ENCODE assay signal across 8 cellular contexts in the genomic region with DNA sequence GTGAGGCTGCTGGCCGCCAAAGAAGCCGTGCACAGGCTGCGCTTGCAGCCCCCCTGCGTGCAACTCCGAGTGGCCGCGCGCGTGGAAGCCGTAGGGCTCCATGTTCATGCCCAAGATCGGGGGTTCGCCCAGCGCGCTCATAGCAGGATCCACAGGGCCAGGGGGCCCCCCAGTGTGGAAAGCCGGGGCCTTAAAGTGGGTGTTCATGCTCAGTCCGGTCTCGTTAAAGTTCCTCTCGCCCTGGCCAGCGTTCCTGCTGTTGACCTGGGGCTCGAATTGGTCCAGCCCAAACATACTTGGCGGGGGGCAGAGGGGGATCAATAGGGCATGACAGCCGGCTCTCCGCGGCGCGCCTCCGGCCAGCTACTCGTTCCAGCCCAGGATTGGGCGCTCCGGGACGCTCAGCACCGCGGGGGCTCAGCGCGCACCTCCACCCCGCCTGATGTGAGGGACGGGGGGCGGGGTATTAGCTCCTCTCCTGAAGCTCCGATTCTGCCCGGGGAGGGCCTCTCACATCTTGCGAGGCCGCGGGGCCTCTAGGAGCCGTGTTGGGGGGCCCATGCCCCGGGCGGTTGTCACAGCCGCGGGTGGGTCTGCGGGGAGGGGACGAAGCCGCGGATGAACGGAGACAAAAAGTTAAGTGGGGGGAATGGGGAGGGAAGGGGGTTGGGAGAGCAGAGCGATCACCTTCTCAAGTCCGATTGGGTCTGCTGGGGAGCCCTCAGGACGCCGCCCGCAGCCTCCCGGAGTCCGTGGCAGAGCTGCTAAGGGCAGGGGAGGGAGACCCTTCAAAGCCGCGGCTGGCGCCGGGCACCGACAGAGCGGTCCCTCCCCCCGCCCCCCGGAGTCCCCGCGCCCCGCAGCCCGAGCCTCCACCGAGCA. TPM values are rescaled to one million over a fixed set of nuclear protein-coding genes. Genes with fewer than 3 reads are reported as not detected.
DNase-seq lines count a peak whose midpoint lies in the region; ATAC-seq and TF ChIP-seq lines count a peak whose summit lies in the region.

No MANE protein-coding gene starts in this region.

- H3K4me1 Mint-ChIP-seq in activated CD4-positive, alpha-beta T cell treated with anti-CD3 and anti-CD28 coated beads, Interleukin-2, amount 10 ng/mL, durations not matched to agents 7 days and 5 days = peaks cover 7% of the 10 kb centered on the region

- H3K4me3 Mint-ChIP-seq in activated CD4-positive, alpha-beta T cell treated with anti-CD3 and anti-CD28 coated beads, Interleukin-2, amount 10 ng/mL, durations not matched to agents 7 days and 5 days = peak overlapping the region; percentile 22

- peak overlapping the region in 2 of 3 donors; percentile 29 to 75 for H3K4me3 ChIP-seq in liver (ENCODE audit: low read depth in 1 of 3, low read length in 3 of 3)
- peak overlapping the region; percentile 51 to 69 (median 60) for H3K4me3 ChIP-seq in transverse colon

- WGBS in liver = 3% methylated on average over 73 of the region's 73 CpGs
- 6 to 10% methylated on average over 5 to 66 of the region's 73 CpGs for WGBS in transverse colon (ENCODE audit: low coverage in 1 of 2), 2 donors

- CTCF ChIA-PET in activated CD4-positive, alpha-beta T cell treated with anti-CD3 and anti-CD28 coated beads, Interleukin-2, amount 10 ng/mL, durations not matched to agents 7 days and 5 days (lab: Charles Lee) = interaction anchor here (0.6 to 1.2 kb wide), 2 partner anchors 18 to 1439 kb away, joined by 4 to 5 read pairs; no protein-coding TSS in a partner anchor

- peaks cover 21 to 51% (median 24%) of the 10 kb centered on the region in 4 donors for H3K4me1 ChIP-seq in liver (ENCODE audit: control insufficient read depth in 4 of 4, insufficient read depth in 4 of 4, low read length in 3 of 4)
- peaks cover 2 to 34% (median 20%) of the 10 kb centered on the region in 4 donors for H3K4me1 ChIP-seq in transverse colon

- no peak for TF ChIP-seq EP300 in transverse colon (IDR thresholded peaks at IDR 0.05; ENCODE audit: low read depth)

- POLR2A ChIA-PET in activated CD4-positive, alpha-beta T cell treated with anti-CD3 and anti-CD28 coated beads, Interleukin-2, amount 10 ng/mL, durations not matched to agents 7 days and 5 days (lab: Charles Lee) = no interaction called here

- intact Hi-C loops in transverse colon (cut with DNase I; ENCODE audit: low total_unique reads) = no loop called here

- no peak for DNase-seq in activated CD4-positive, alpha-beta T cell treated with anti-CD3 and anti-CD28 coated beads, Interleukin-2, amount 10 ng/mL, durations not matched to agents 7 days and 5 days
- no peak for DNase-seq in activated CD4-positive, alpha-beta T cell treated with anti-CD3 and anti-CD28 coated beads, Interleukin-2, amount 50 U/mL, for 48 hours
- DNase-seq in caudate nucleus (lab: John Stamatoyannopoulos, UW) (peak in 31 of 61 donors; percentile 28 to 83 (median 56)), transverse colon (no peak), OCI-M1 (lab: John Stamatoyannopoulos, UW) (no peak)
- DNase-seq in activated CD8-positive, alpha-beta memory T cell treated with anti-CD3 and anti-CD28 coated beads for 24 hours = no peak

- no peaks in the 10 kb centered on the region for H3K9me3 ChIP-seq in liver (ENCODE audit: control insufficient read depth in 4 of 4, low read length in 3 of 4)
- H3K9me3 ChIP-seq in transverse colon = no peaks in the 10 kb centered on the region

- TF ChIP-seq CTCF in liver (IDR thresholded peaks at IDR 0.05; ENCODE audit: low read depth, low read length, missing input control) = no peak
- no peak for TF ChIP-seq CTCF in transverse colon (IDR thresholded peaks at IDR 0.05)

- no peak for TF ChIP-seq RAD21 in liver (IDR thresholded peaks at IDR 0.05)

- no peak for ATAC-seq in GM21717 (IDR thresholded peaks at IDR 0.05; ENCODE audit: unreplicated experiment)

- no peaks in the 10 kb centered on the region for H3K36me3 ChIP-seq in liver (ENCODE audit: control insufficient read depth in 4 of 4, insufficient read depth in 3 of 4, low read depth in 1 of 4, low read length in 3 of 4)
- no peaks in the 10 kb centered on the region for H3K36me3 ChIP-seq in transverse colon

- no peak overlapping the region for H3K27ac Mint-ChIP-seq in activated CD4-positive, alpha-beta T cell treated with anti-CD3 and anti-CD28 coated beads, Interleukin-2, amount 10 ng/mL, durations not matched to agents 7 days and 5 days

- H3K9ac ChIP-seq in liver (ENCODE audit: low read depth in 1 of 2, low read length in 2 of 2) = no peak overlapping the region

- in situ Hi-C loops in transverse colon (cut with MboI; ENCODE audit: low pct_ligation_motif_present in 1 of 4, low pct_unique_long_range_greater_than_20kb in 1 of 4, low sequenced_read_pairs in 3 of 4) = loop anchor here (10.0 to 25.0 kb wide), 4 partner anchors 386 to 1046 kb away; no protein-coding TSS in a partner anchor

- H3K36me3 Mint-ChIP-seq in activated CD4-positive, alpha-beta T cell treated with anti-CD3 and anti-CD28 coated beads, Interleukin-2, amount 10 ng/mL, durations not matched to agents 7 days and 5 days (ENCODE audit: low read depth) = no peaks in the 10 kb centered on the region

- peak overlapping the region; percentile 76 for H3K27ac ChIP-seq in caudate nucleus (ENCODE audit: low read depth, low read length)
- no peak overlapping the region for H3K27ac ChIP-seq in liver (ENCODE audit: low read depth in 1 of 2, low read length in 2 of 2)
- H3K27ac ChIP-seq in transverse colon = peak overlapping the region; percentile 58 to 85 (median 80)

- H3K27me3 Mint-ChIP-seq in activated CD4-positive, alpha-beta T cell treated with anti-CD3 and anti-CD28 coated beads, Interleukin-2, amount 10 ng/mL, durations not matched to agents 7 days and 5 days = peaks cover 25% of the 10 kb centered on the region

- H3K27me3 ChIP-seq in liver (ENCODE audit: control insufficient read depth in 4 of 4, insufficient read depth in 4 of 4, low read length in 3 of 4) (peaks cover 0 to 5% (median 0%) of the 10 kb centered on the region in 4 donors), transverse colon (peaks cover 76% of the 10 kb centered on the region)

- no peaks in the 10 kb centered on the region for H3K9me3 Mint-ChIP-seq in activated CD4-positive, alpha-beta T cell treated with anti-CD3 and anti-CD28 coated beads, Interleukin-2, amount 10 ng/mL, durations not matched to agents 7 days and 5 days

- TF ChIP-seq POLR2A in transverse colon (IDR thresholded peaks at IDR 0.05) = no peak

TF ChIP-seq in liver, 16 proteins besides CTCF, POLR2A, EP300 and RAD21:
- TF ChIP-seq, protein P1, sequence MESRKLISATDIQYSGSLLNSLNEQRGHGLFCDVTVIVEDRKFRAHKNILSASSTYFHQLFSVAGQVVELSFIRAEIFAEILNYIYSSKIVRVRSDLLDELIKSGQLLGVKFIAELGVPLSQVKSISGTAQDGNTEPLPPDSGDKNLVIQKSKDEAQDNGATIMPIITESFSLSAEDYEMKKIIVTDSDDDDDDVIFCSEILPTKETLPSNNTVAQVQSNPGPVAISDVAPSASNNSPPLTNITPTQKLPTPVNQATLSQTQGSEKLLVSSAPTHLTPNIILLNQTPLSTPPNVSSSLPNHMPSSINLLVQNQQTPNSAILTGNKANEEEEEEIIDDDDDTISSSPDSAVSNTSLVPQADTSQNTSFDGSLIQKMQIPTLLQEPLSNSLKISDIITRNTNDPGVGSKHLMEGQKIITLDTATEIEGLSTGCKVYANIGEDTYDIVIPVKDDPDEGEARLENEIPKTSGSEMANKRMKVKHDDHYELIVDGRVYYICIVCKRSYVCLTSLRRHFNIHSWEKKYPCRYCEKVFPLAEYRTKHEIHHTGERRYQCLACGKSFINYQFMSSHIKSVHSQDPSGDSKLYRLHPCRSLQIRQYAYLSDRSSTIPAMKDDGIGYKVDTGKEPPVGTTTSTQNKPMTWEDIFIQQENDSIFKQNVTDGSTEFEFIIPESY (IDR thresholded peaks at IDR 0.05) = no peak
- TF ChIP-seq SP1 (IDR thresholded peaks at IDR 0.05) (no peak), FOXA2 (IDR thresholded peaks at IDR 0.05) (no peak), FOXA1 (IDR thresholded peaks at IDR 0.05) (no peak), HNF4A (conservative IDR thresholded peaks at IDR 0.05) (no peak), NR2F2 (IDR thresholded peaks at IDR 0.05) (no peak), RXRA (IDR thresholded peaks at IDR 0.05) (no peak), TAF1 (conservative IDR thresholded peaks at IDR 0.05) (no peak), JUND (IDR thresholded peaks at IDR 0.05) (no peak)
- TF ChIP-seq, protein P2, sequence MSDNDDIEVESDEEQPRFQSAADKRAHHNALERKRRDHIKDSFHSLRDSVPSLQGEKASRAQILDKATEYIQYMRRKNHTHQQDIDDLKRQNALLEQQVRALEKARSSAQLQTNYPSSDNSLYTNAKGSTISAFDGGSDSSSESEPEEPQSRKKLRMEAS (IDR thresholded peaks at IDR 0.05) = no peak

RNA-seq across cellular contexts. Expression of a gene that starts 1.1 kb away (rescaled TPM):
- under 1 TPM; 0.10 to 0.12 TPM for total RNA-seq in activated CD4-positive, alpha-beta T cell treated with anti-CD3 and anti-CD28 coated beads, Interleukin-2, amount 10 ng/mL, durations not matched to agents 7 days and 5 days
- total RNA-seq in liver (under 1 TPM; 0.25 to 0.33 TPM), transverse colon (1 to 10 TPM; 1.1 to 4.2 (median 3.0) TPM)
- polyA plus RNA-seq in liver = under 1 TPM; 0.10 to 0.17 TPM

Comparison
In these comparisons a context has a peak if more than half of its experiments do, and no peak if none do; other contexts are left out.
1. DNase-seq: peak in caudate nucleus (31 of 61); none in activated CD4-positive, alpha-beta T cell treated with anti-CD3 and anti-CD28 coated beads, Interleukin-2, amount 10 ng/mL, durations not matched to agents 7 days and 5 days (single experiment), activated CD4-positive, alpha-beta T cell treated with anti-CD3 and anti-CD28 coated beads, Interleukin-2, amount 50 U/mL, for 48 hours (0 of 2), transverse colon (single experiment), OCI-M1 (single experiment) and activated CD8-positive, alpha-beta memory T cell treated with anti-CD3 and anti-CD28 coated beads for 24 hours (single experiment).
2. H3K27ac ChIP-seq: peak in caudate nucleus (single experiment) and transverse colon (4 of 4); none in liver (0 of 2).